In genomic region chr2:119768731-119769130, GRCh38 we compare ENCODE assay signal across 1 cellular context.
A peak's percentile ranks its signal among the peaks of the same experiment; 100 is the strongest.
TF ChIP-seq lines count a peak whose summit lies in the region.

No MANE protein-coding gene starts in this region.

TF ChIP-seq in HepG2, 621 proteins besides CTCF, POLR2A, EP300 and RAD21 (continued from another document):
- no peak for TF ChIP-seq ZNF646 (CRISPR knock-in tag; IDR thresholded peaks at IDR 0.05)
- peak; percentile 74; the same call in 1 of the 2 replicates for TF ChIP-seq FOXA3 (CRISPR knock-in tag; IDR thresholded peaks at IDR 0.05)
- no peak for TF ChIP-seq ZFP36L1 (CRISPR knock-in tag; IDR thresholded peaks at IDR 0.05)
- no peak for TF ChIP-seq ZNF143 (CRISPR knock-in tag; IDR thresholded peaks at IDR 0.05)
- no peak for TF ChIP-seq ZNF468 (CRISPR knock-in tag; IDR thresholded peaks at IDR 0.05)
- no peak for TF ChIP-seq MXI1 (IDR thresholded peaks at IDR 0.05; ENCODE audit: borderline replicate concordance, low read depth, low read length)
- 0 out of 2 replicates have a peak, but pooled peaks have one; percentile 12 for TF ChIP-seq SAP130 (CRISPR knock-in tag; IDR thresholded peaks at IDR 0.05; ENCODE audit: low read depth)
- TF ChIP-seq RELA (CRISPR knock-in tag; IDR thresholded peaks at IDR 0.05) = no peak
- TF ChIP-seq FOXA1 (IDR thresholded peaks at IDR 0.05) = no peak
- 0 out of 2 replicates have a peak, but pooled peaks have one; percentile 9 for TF ChIP-seq FOXA1 (CRISPR knock-in tag; IDR thresholded peaks at IDR 0.05)
- TF ChIP-seq, protein P1, sequence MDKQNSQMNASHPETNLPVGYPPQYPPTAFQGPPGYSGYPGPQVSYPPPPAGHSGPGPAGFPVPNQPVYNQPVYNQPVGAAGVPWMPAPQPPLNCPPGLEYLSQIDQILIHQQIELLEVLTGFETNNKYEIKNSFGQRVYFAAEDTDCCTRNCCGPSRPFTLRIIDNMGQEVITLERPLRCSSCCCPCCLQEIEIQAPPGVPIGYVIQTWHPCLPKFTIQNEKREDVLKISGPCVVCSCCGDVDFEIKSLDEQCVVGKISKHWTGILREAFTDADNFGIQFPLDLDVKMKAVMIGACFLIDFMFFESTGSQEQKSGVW (CRISPR knock-in tag; IDR thresholded peaks at IDR 0.05; ENCODE audit: borderline replicate concordance) = no peak
- TF ChIP-seq MEIS1 (CRISPR knock-in tag; IDR thresholded peaks at IDR 0.05; ENCODE audit: borderline replicate concordance) = no peak
- TF ChIP-seq CCDC6 (CRISPR knock-in tag; IDR thresholded peaks at IDR 0.05) = no peak
- TF ChIP-seq ZBTB4 (CRISPR knock-in tag; IDR thresholded peaks at IDR 0.05; ENCODE audit: borderline replicate concordance) = no peak
- TF ChIP-seq, protein P2, sequence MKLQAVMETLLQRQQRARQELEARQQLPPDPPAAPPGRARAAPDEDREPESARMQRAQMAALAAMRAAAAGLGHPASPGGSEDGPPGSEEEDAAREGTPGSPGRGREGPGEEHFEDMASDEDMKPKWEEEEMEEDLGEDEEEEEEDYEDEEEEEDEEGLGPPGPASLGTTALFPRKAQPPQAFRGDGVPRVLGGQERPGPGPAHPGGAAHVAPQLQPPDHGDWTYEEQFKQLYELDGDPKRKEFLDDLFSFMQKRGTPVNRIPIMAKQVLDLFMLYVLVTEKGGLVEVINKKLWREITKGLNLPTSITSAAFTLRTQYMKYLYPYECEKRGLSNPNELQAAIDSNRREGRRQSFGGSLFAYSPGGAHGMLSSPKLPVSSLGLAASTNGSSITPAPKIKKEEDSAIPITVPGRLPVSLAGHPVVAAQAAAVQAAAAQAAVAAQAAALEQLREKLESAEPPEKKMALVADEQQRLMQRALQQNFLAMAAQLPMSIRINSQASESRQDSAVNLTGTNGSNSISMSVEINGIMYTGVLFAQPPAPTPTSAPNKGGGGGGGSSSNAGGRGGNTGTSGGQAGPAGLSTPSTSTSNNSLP (IDR thresholded peaks at IDR 0.05; ENCODE audit: low read depth, low read length) = no peak
- no peak for TF ChIP-seq TP53 (CRISPR knock-in tag; conservative IDR thresholded peaks at IDR 0.05)
- TF ChIP-seq SNRNP70 (IDR thresholded peaks at IDR 0.05; ENCODE audit: low read depth, low read length) = no peak
